Comparison of ENCODE assay signal across 10 cellular contexts in the genomic region with DNA sequence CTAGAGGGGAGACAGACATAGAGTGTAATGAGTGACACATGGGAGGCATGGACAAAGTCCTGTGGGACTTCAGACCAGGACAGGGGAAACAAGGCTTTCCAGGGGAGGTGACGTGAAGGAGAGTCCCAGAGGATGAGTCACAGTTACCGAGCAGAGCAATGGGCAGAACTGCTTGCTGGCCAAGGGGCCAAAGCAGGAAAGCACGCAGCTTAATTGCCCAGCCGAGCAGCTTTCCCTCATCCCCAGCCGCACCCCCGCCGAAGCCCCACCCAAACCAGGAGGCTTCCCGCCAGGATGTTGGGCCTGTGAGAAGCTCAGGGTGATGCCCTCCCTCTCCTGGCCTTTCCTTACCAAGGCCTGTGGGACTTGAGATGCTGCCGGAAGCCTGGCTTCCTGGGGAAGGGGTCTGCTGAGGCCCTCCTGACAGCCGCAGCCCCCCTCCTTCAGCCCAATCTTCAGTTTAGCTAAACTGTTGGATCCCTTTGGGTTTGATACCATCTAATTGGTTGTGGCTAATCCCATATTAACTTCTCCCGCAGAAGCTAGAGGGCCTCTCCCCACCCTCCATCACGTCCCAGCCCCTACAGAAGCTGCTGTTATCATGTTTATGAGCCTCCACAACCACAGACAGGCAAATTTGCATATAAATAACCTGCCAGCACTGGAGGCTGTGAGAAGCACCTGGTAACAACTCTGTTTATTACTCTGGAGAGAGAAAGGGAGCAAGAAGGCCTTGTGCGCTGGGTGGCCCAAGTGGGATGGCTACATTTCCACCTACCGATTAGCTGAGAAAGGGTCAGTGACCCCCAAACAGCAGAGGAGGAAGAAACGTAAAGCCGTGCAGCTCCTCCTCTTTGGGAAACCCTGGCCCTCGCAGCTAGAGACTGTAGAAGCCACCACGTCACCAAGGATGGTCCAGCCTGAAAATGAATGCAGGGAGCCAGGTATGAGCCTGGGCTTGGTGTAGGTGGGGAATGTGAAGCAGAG.
DNase-seq lines count a peak whose midpoint lies in the region; ATAC-seq, FAIRE-seq and TF ChIP-seq lines count a peak whose summit lies in the region.
"Had no signal": no experiment of that assay in that cellular context is flagged by ENCODE, and none has a peak within 500 bp of the region (broad histone marks: within the 10 kb centered on the region; RNA-seq: fewer than 3 reads in every experiment).

No MANE protein-coding gene starts in this region.

- H3K4me1 Mint-ChIP-seq in WTC11: peaks cover 68% of the 10 kb centered on the region

- no peaks in the 10 kb centered on the region for H3K36me3 ChIP-seq in kidney (ENCODE audit: control insufficient read depth in 1 of 2, insufficient read depth in 2 of 2, low read length in 2 of 2)
- H3K36me3 ChIP-seq: sigmoid colon had no signal

- no peak overlapping the region for H3K9ac ChIP-seq in kidney (ENCODE audit: low read length in 2 of 2)

- H3K4me1 ChIP-seq in kidney (ENCODE audit: control insufficient read depth in 1 of 2, insufficient read depth in 1 of 2, low read depth in 1 of 2, low read length in 2 of 2): no peaks in the 10 kb centered on the region

- H3K4me3 Mint-ChIP-seq in WTC11: peak overlapping the region; percentile 45

- CTCF ChIA-PET in WTC11 (lab: Charles Lee): interaction anchor here (0.8 to 4.4 kb wide), 14 partner anchors 8 to 416 kb away, joined by 3 to 32 read pairs (median 4); a partner anchor contains a TSS

- TF ChIP-seq CTCF in WTC11 (IDR thresholded peaks at IDR 0.05) (no peak), kidney (IDR thresholded peaks at IDR 0.05; ENCODE audit: borderline replicate concordance, extremely low read depth, insufficient read depth) (no peak)

- peaks cover 7% of the 10 kb centered on the region for H3K36me3 Mint-ChIP-seq in WTC11

- H3K9me3 Mint-ChIP-seq in WTC11: peaks cover 9% of the 10 kb centered on the region

- intact Hi-C loops in kidney (cut with DNase I): no loop called here

- no peak for FAIRE-seq in kidney (lab: Jason Lieb, UNC)

- H3K4me3 ChIP-seq in kidney (ENCODE audit: low read length in 2 of 2): no peak overlapping the region
- H3K4me3 ChIP-seq: sigmoid colon had no signal

- H3K27ac Mint-ChIP-seq in WTC11: peak overlapping the region; percentile 96

- H3K27ac ChIP-seq in kidney (ENCODE audit: low read depth in 2 of 2, low read length in 2 of 2): no peak overlapping the region
- H3K27ac ChIP-seq: sigmoid colon had no signal

- DNase-seq in A172 (ENCODE audit: low spot score): peak; percentile 71
- peak; percentile 18 for DNase-seq in HK-2 (ENCODE audit: unreplicated experiment)
- peak; percentile 49 for DNase-seq in WTC11 (ENCODE audit: low spot score)
- peak; percentile 62 for DNase-seq in iPS-NIHi11 (ENCODE audit: low spot score)
- no peak for DNase-seq in stimulated activated naive CD4-positive, alpha-beta T cell treated with Interleukin-2 at 50 U/mL for 16 hours (lab: John Stamatoyannopoulos, UW)
- no peak for DNase-seq in KBM-7
- DNase-seq in kidney: no peak
- DNase-seq: NCI-H1092, sigmoid colon had no signal

- in situ Hi-C loops in KBM-7 (cut with MboI; ENCODE audit: low pct_unique_long_range_greater_than_20kb, low sequenced_read_pairs): no loop called here

- peaks cover 4% of the 10 kb centered on the region for H3K27me3 Mint-ChIP-seq in WTC11 (ENCODE audit: low read depth)

- H3K9me3 ChIP-seq in kidney (ENCODE audit: control insufficient read depth in 1 of 2, low read length in 2 of 2): peaks cover 0 to under 1% of the 10 kb centered on the region in 2 donors
- H3K9me3 ChIP-seq: sigmoid colon had no signal

- POLR2A ChIA-PET in WTC11 (lab: Charles Lee): no interaction called here

- ATAC-seq in WTC11: peak; percentile 83
- ATAC-seq in activated CD4-positive, CD25-positive, alpha-beta regulatory T cell treated with anti-CD3 and anti-CD28 coated beads, Interleukin-2, amount 50 U/mL, for 24 hours: no peak

TF ChIP-seq in WTC11, 78 proteins besides CTCF, POLR2A, EP300 and RAD21 (continues in another document):
- TF ChIP-seq, protein P1, sequence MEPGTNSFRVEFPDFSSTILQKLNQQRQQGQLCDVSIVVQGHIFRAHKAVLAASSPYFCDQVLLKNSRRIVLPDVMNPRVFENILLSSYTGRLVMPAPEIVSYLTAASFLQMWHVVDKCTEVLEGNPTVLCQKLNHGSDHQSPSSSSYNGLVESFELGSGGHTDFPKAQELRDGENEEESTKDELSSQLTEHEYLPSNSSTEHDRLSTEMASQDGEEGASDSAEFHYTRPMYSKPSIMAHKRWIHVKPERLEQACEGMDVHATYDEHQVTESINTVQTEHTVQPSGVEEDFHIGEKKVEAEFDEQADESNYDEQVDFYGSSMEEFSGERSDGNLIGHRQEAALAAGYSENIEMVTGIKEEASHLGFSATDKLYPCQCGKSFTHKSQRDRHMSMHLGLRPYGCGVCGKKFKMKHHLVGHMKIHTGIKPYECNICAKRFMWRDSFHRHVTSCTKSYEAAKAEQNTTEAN (CRISPR knock-in tag; IDR thresholded peaks at IDR 0.05): 0 out of 2 replicates have a peak, but pooled peaks have one; percentile 39
- TF ChIP-seq, protein P2, sequence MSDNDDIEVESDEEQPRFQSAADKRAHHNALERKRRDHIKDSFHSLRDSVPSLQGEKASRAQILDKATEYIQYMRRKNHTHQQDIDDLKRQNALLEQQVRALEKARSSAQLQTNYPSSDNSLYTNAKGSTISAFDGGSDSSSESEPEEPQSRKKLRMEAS (CRISPR knock-in tag; IDR thresholded peaks at IDR 0.05): peak; percentile 59
- no peak for TF ChIP-seq NR3C1 (CRISPR knock-in tag; conservative IDR thresholded peaks at IDR 0.05; ENCODE audit: low read depth)
- peak; percentile 41; the same call in 1 of the 2 replicates for TF ChIP-seq ZBTB21 (CRISPR knock-in tag; IDR thresholded peaks at IDR 0.05; ENCODE audit: borderline replicate concordance)
- 0 out of 2 replicates have a peak, but pooled peaks have one; percentile 51 for TF ChIP-seq ETV6 (CRISPR knock-in tag; IDR thresholded peaks at IDR 0.05)
- TF ChIP-seq ZNF396 (CRISPR knock-in tag; IDR thresholded peaks at IDR 0.05; ENCODE audit: borderline replicate concordance): no peak
- TF ChIP-seq, protein P3, sequence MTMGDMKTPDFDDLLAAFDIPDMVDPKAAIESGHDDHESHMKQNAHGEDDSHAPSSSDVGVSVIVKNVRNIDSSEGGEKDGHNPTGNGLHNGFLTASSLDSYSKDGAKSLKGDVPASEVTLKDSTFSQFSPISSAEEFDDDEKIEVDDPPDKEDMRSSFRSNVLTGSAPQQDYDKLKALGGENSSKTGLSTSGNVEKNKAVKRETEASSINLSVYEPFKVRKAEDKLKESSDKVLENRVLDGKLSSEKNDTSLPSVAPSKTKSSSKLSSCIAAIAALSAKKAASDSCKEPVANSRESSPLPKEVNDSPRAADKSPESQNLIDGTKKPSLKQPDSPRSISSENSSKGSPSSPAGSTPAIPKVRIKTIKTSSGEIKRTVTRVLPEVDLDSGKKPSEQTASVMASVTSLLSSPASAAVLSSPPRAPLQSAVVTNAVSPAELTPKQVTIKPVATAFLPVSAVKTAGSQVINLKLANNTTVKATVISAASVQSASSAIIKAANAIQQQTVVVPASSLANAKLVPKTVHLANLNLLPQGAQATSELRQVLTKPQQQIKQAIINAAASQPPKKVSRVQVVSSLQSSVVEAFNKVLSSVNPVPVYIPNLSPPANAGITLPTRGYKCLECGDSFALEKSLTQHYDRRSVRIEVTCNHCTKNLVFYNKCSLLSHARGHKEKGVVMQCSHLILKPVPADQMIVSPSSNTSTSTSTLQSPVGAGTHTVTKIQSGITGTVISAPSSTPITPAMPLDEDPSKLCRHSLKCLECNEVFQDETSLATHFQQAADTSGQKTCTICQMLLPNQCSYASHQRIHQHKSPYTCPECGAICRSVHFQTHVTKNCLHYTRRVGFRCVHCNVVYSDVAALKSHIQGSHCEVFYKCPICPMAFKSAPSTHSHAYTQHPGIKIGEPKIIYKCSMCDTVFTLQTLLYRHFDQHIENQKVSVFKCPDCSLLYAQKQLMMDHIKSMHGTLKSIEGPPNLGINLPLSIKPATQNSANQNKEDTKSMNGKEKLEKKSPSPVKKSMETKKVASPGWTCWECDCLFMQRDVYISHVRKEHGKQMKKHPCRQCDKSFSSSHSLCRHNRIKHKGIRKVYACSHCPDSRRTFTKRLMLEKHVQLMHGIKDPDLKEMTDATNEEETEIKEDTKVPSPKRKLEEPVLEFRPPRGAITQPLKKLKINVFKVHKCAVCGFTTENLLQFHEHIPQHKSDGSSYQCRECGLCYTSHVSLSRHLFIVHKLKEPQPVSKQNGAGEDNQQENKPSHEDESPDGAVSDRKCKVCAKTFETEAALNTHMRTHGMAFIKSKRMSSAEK (CRISPR knock-in tag; IDR thresholded peaks at IDR 0.05; ENCODE audit: borderline replicate concordance): 0 out of 2 replicates have a peak, but pooled peaks have one; percentile 17
- no peak for TF ChIP-seq TP53 (CRISPR knock-in tag; IDR thresholded peaks at IDR 0.05)
- TF ChIP-seq, protein P4, sequence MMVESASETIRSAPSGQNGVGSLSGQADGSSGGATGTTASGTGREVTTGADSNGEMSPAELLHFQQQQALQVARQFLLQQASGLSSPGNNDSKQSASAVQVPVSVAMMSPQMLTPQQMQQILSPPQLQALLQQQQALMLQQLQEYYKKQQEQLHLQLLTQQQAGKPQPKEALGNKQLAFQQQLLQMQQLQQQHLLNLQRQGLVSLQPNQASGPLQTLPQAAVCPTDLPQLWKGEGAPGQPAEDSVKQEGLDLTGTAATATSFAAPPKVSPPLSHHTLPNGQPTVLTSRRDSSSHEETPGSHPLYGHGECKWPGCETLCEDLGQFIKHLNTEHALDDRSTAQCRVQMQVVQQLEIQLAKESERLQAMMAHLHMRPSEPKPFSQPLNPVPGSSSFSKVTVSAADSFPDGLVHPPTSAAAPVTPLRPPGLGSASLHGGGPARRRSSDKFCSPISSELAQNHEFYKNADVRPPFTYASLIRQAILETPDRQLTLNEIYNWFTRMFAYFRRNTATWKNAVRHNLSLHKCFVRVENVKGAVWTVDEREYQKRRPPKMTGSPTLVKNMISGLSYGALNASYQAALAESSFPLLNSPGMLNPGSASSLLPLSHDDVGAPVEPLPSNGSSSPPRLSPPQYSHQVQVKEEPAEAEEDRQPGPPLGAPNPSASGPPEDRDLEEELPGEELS (CRISPR knock-in tag; IDR thresholded peaks at IDR 0.05): peak; percentile 49; the same call in 1 of the 2 replicates
- no peak for TF ChIP-seq TCF7 (CRISPR knock-in tag; IDR thresholded peaks at IDR 0.05; ENCODE audit: low read depth)
- no peak for TF ChIP-seq FOXP1 (CRISPR knock-in tag; IDR thresholded peaks at IDR 0.05; ENCODE audit: borderline replicate concordance)
- TF ChIP-seq TEAD1 (CRISPR knock-in tag; IDR thresholded peaks at IDR 0.05): no peak
- TF ChIP-seq FOXK1 (CRISPR knock-in tag; IDR thresholded peaks at IDR 0.05): peak; percentile 76; the same call in 1 of the 2 replicates
- TF ChIP-seq GABPB1 (CRISPR knock-in tag; IDR thresholded peaks at IDR 0.05): no peak

Comparison
In these comparisons a context has a peak if more than half of its experiments do, and no peak if none do; other contexts are left out.
1. DNase-seq: peak in A172 (single experiment), HK-2 (single experiment), WTC11 (single experiment) and iPS-NIHi11 (single experiment); none in stimulated activated naive CD4-positive, alpha-beta T cell treated with Interleukin-2 at 50 U/mL for 16 hours (single experiment), KBM-7 (single experiment) and kidney (single experiment).